ENCODE assay signal across 8 cellular contexts in genomic region chrX:119468186-119468929, GRCh38. TPM values are rescaled to one million over a fixed set of nuclear protein-coding genes. Genes with fewer than 3 reads are reported as not detected.
DNase-seq lines count a peak whose midpoint lies in the region; ATAC-seq and TF ChIP-seq lines count a peak whose summit lies in the region.

SLC25A5 (plus strand) TSS chrX:119468444; CDS start chrX:119468516, 72 bp downstream.

- peak within 1 kb of the TSS; percentile 86 for H2AFZ ChIP-seq in neuronal stem cell (ENCODE audit: low read length)

- H3K18ac ChIP-seq in neuronal stem cell (ENCODE audit: low read length) = peak within 1 kb of the TSS; percentile 89

- no CpG with 5 or more reads among the region's 64 CpGs for WGBS in neuronal stem cell (ENCODE audit: extremely low coverage in 2 of 2, insufficient read length in 2 of 2, insufficient replicate concordance in 1 of 2), 2 donors

- no peak for TF ChIP-seq CTCF in foreskin keratinocyte (conservative IDR thresholded peaks at IDR 0.05)
- TF ChIP-seq CTCF in subcutaneous adipose tissue (IDR thresholded peaks at IDR 0.05; ENCODE audit: low read depth) = no peak

- H3K4me1 ChIP-seq in SJCRH30 = no peaks in the 10 kb centered on the region
- H3K4me1 ChIP-seq in foreskin keratinocyte = no peaks in the 10 kb centered on the region
- peaks cover 0 to 4% of the 10 kb centered on the region in 2 donors for H3K4me1 ChIP-seq in neuronal stem cell (ENCODE audit: control insufficient read depth in 2 of 2, insufficient read depth in 1 of 2, low read depth in 1 of 2, low read length in 2 of 2)

- H3K36me3 ChIP-seq in SJCRH30 (peaks cover 20% of the 10 kb centered on the region), neuronal stem cell (replicated peaks in 1 of 2; ENCODE audit: control insufficient read depth in 2 of 2, insufficient read depth in 2 of 2, low read length in 2 of 2) (peaks cover 9 to 18% of the 10 kb centered on the region in 2 donors)

- H2BK120ac ChIP-seq in neuronal stem cell (ENCODE audit: low read depth, low read length) = no peak within 1 kb of the TSS

- ATAC-seq in foreskin keratinocyte = peak; percentile 94

- H3K27ac ChIP-seq in SJCRH30 = peak within 1 kb of the TSS; percentile 87
- H3K27ac ChIP-seq in foreskin keratinocyte = peak within 1 kb of the TSS; percentile 82
- H3K27ac ChIP-seq in neuronal stem cell (replicated peaks; ENCODE audit: low read length) = no peak within 1 kb of the TSS

- H3K9me3 ChIP-seq in SJCRH30 (replicated peaks) (no peaks in the 10 kb centered on the region), neuronal stem cell (replicated peaks in 1 of 2; ENCODE audit: control insufficient read depth in 2 of 2, insufficient read depth in 1 of 2, low read depth in 1 of 2, low read length in 2 of 2) (no peaks in the 10 kb centered on the region)

- peak within 1 kb of the TSS; percentile 62 for H3K4me2 ChIP-seq in neuronal stem cell (ENCODE audit: insufficient read depth, low read length, poor library complexity, severe bottlenecking)

- H3K14ac ChIP-seq in neuronal stem cell (ENCODE audit: low read length) = no peak within 1 kb of the TSS

- no peak within 1 kb of the TSS for H2BK15ac ChIP-seq in neuronal stem cell (ENCODE audit: low read length)

- H3K27me3 ChIP-seq in SJCRH30 (0 out of 2 replicates have a peak, but pooled peaks cover under 1% of the 10 kb centered on the region), foreskin keratinocyte (no peaks in the 10 kb centered on the region), neuronal stem cell (ENCODE audit: control insufficient read depth in 3 of 3, insufficient read depth in 3 of 3, low read depth in 1 of 3, low read length in 3 of 3) (no peaks in the 10 kb centered on the region)

- H3K79me1 ChIP-seq in neuronal stem cell (ENCODE audit: low read depth, low read length) = no peaks in the 10 kb centered on the region

- no peak within 1 kb of the TSS for H4K91ac ChIP-seq in neuronal stem cell (ENCODE audit: low read depth, low read length, poor library complexity)

- no peak within 1 kb of the TSS for H2AK5ac ChIP-seq in neuronal stem cell (ENCODE audit: low read depth, low read length)

- H3K9ac ChIP-seq in neuronal stem cell (ENCODE audit: low read depth, low read length, poor library complexity) = peak within 1 kb of the TSS; percentile 88

- H3K23ac ChIP-seq in neuronal stem cell (ENCODE audit: low read depth, low read length, poor library complexity) = peak within 1 kb of the TSS; percentile 65

- H3K4me3 ChIP-seq in SJCRH30 = peak within 1 kb of the TSS; percentile 92
- H3K4me3 ChIP-seq in neuronal stem cell (ENCODE audit: low read length in 2 of 2) = peak within 1 kb of the TSS; percentile 86 to 97

- H2BK5ac ChIP-seq in neuronal stem cell (ENCODE audit: low read length) = peak within 1 kb of the TSS; percentile 39

- DNase-seq in ELF-1 (ENCODE audit: low read depth, low spot score) (peak; percentile 98), H4 (ENCODE audit: low spot score) (peak; percentile 68), LoVo (ENCODE audit: low spot score) (peak; percentile 82), SJCRH30 (peak; percentile 91 to 94), foreskin keratinocyte (peak; percentile 44 to 74), neuronal stem cell (ENCODE audit: low spot score) (peak; percentile 72)
- peak; percentile 71 for DNase-seq in activated gamma-delta T cell treated with anti-CD3 and anti-CD28 coated beads, Interleukin-2, amount 50 U/mL, for 16 hours (ENCODE audit: low read depth)

- no peak within 1 kb of the TSS for H2BK12ac ChIP-seq in neuronal stem cell (ENCODE audit: low read length)

- no peak within 1 kb of the TSS for H3K4ac ChIP-seq in neuronal stem cell (ENCODE audit: low read length)

- no peak within 1 kb of the TSS for H4K8ac ChIP-seq in neuronal stem cell (ENCODE audit: low read depth, low read length)

RNA-seq across cellular contexts. Expression of gene SLC25A5, which starts in this region (rescaled TPM):
- total RNA-seq in H4 (2014; rRNA removed; shearing (Covaris generic)) = 399 and 652 TPM in 2 replicates
- total RNA-seq in SJCRH30 (2014; rRNA removed; shearing (Covaris generic)) = 712 and 739 TPM in 2 replicates
- total RNA-seq in foreskin keratinocyte (351 and 441 TPM in 2 replicates), subcutaneous adipose tissue (100 to 1,000 TPM; 122 to 195 (median 147) TPM)
- 518 and 606 TPM in 2 replicates for polyA plus RNA-seq in foreskin keratinocyte
- polyA plus RNA-seq in neuronal stem cell (2013, experiment 1 of 2) = 273 TPM
- 275 TPM for polyA plus RNA-seq in neuronal stem cell (2013, experiment 2 of 2)
